In genomic region chr15:85693277-85693676, GRCh38 we compare ENCODE assay signal across 10 cellular contexts.
DNase-seq lines count a peak whose midpoint lies in the region; ATAC-seq and TF ChIP-seq lines count a peak whose summit lies in the region.
"Had no signal": no experiment of that assay in that cellular context is flagged by ENCODE, and none has a peak within 500 bp of the region (broad histone marks: within the 10 kb centered on the region; RNA-seq: fewer than 3 reads in every experiment).

No MANE protein-coding gene starts in this region.

- no peaks in the 10 kb centered on the region for H3K27me3 ChIP-seq in SU-DHL-6 (ENCODE audit: low read length)
- no peaks in the 10 kb centered on the region for H3K27me3 ChIP-seq in psoas muscle (ENCODE audit: insufficient read depth in 3 of 3, low read length in 2 of 3)

- intact Hi-C loops in psoas muscle (cut with DNase I), result no loop called here

- POLR2A ChIA-PET in naive thymus-derived CD8-positive, alpha-beta T cell (lab: Charles Lee), result interaction anchor here (5.9 kb wide), 1 partner anchor 11 kb away, joined by 54 read pairs; no protein-coding TSS in a partner anchor

- H3K9ac ChIP-seq in SU-DHL-6 (ENCODE audit: low read length), result peak overlapping the region; percentile 62

- no peak overlapping the region for H2AFZ ChIP-seq in SU-DHL-6 (ENCODE audit: low read depth, low read length, severe bottlenecking)

- peaks cover 6% of the 10 kb centered on the region for H3K4me1 ChIP-seq in psoas muscle

- no peaks in the 10 kb centered on the region for H3K9me3 ChIP-seq in SU-DHL-6 (ENCODE audit: insufficient read depth, low read length)
- no peaks in the 10 kb centered on the region for H3K9me3 ChIP-seq in psoas muscle

- peak; percentile 8 for ATAC-seq in GM19324 (IDR thresholded peaks at IDR 0.05; ENCODE audit: low FRiP score, unreplicated experiment)
- no peak for ATAC-seq in naive thymus-derived CD8-positive, alpha-beta T cell
- ATAC-seq in psoas muscle, result no peak
- ATAC-seq in GM19023 (IDR thresholded peaks at IDR 0.05; ENCODE audit: unreplicated experiment), result no peak
- ATAC-seq: WTC11 had no signal

- peak overlapping the region; percentile 90 to 100 (median 97) for H3K4me3 Mint-ChIP-seq in naive thymus-derived CD8-positive, alpha-beta T cell
- H3K4me3 Mint-ChIP-seq: WTC11 had no signal

- H3K9me3 Mint-ChIP-seq in naive thymus-derived CD8-positive, alpha-beta T cell, result no peaks in the 10 kb centered on the region
- H3K9me3 Mint-ChIP-seq: WTC11 had no signal

- H3K4me3 ChIP-seq in SU-DHL-6 (ENCODE audit: insufficient read depth, low read length, poor library complexity, severe bottlenecking) (no peak overlapping the region), psoas muscle (no peak overlapping the region)

- peaks cover 25% of the 10 kb centered on the region for H3K36me3 ChIP-seq in SU-DHL-6 (ENCODE audit: low read length)
- peaks cover 0 to 77% of the 10 kb centered on the region in 2 donors for H3K36me3 ChIP-seq in psoas muscle (ENCODE audit: insufficient read depth in 1 of 2, low read depth in 1 of 2)

- H3K27me3 Mint-ChIP-seq in naive thymus-derived CD8-positive, alpha-beta T cell, result no peaks in the 10 kb centered on the region

- 68 to 80% (median 71%) methylated on average over 2 of the region's 2 CpGs for WGBS in psoas muscle, 3 donors

- peaks cover 45% of the 10 kb centered on the region for H3K79me2 ChIP-seq in SU-DHL-6 (ENCODE audit: insufficient read depth, low read length)

- peak overlapping the region; percentile 69 for H3K4me2 ChIP-seq in SU-DHL-6 (ENCODE audit: low read depth, low read length, poor library complexity, severe bottlenecking)

- H3K4me1 Mint-ChIP-seq in naive thymus-derived CD8-positive, alpha-beta T cell, result peaks cover 30 to 84% (median 76%) of the 10 kb centered on the region in 4 donors

- H3F3A ChIP-seq in SU-DHL-6 (ENCODE audit: insufficient read depth), result peaks cover 80% of the 10 kb centered on the region

- DNase-seq in GF-D8 (lab: John Stamatoyannopoulos, UW), result peak; percentile 5
- DNase-seq in naive thymus-derived CD8-positive, alpha-beta T cell, result no peak
- DNase-seq in psoas muscle, result no peak
- DNase-seq in GM20000 (ENCODE audit: low spot score), result no peak
- DNase-seq: left colon, NCI-H748 treated with DMSO at 0.1 percent for 48 hours had no signal

- H3K36me3 Mint-ChIP-seq in naive thymus-derived CD8-positive, alpha-beta T cell, result peaks cover 14 to 53% (median 32%) of the 10 kb centered on the region in 3 donors

- no peaks in the 10 kb centered on the region for H4K20me1 ChIP-seq in SU-DHL-6 (ENCODE audit: low read depth, low read length)

- H3K27ac ChIP-seq in SU-DHL-6 (ENCODE audit: low read depth, low read length), result peak overlapping the region; percentile 94
- H3K27ac ChIP-seq in psoas muscle, result no peak overlapping the region

- TF ChIP-seq CTCF in SU-DHL-6 (IDR thresholded peaks at IDR 0.05; ENCODE audit: insufficient read depth, low read length, poor library complexity, severe bottlenecking) (no peak), psoas muscle (IDR thresholded peaks at IDR 0.05) (no peak), GM20000 (IDR thresholded peaks at IDR 0.05; ENCODE audit: extremely low read depth, missing control alignments) (no peak)

- H3K27ac Mint-ChIP-seq in naive thymus-derived CD8-positive, alpha-beta T cell, result peak overlapping the region; percentile 73 to 99 (median 92)
- H3K27ac Mint-ChIP-seq: WTC11 had no signal

- H3K9me2 ChIP-seq in SU-DHL-6 (replicated peaks; ENCODE audit: insufficient read depth, low read length), result no peaks in the 10 kb centered on the region
